ENCODE assay signal across 22 cellular contexts in genomic region chr17:66520986-66521385, GRCh38.
"Had no signal": no experiment of that assay in that cellular context is flagged by ENCODE, and none has a peak within 500 bp of the region (broad histone marks: within the 10 kb centered on the region; RNA-seq: fewer than 3 reads in every experiment).

No MANE protein-coding gene starts in this region.

- H3K27ac Mint-ChIP-seq: activated CD8-positive, alpha-beta T cell treated with anti-CD3 and anti-CD28 coated beads, Interleukin-2, amount 10 ng/mL, durations not matched to agents 7 days and 5 days; endodermal cell; mesothelial cell of epicardium; WTC11 had no signal

- H3K4me3 Mint-ChIP-seq: activated CD8-positive, alpha-beta T cell treated with anti-CD3 and anti-CD28 coated beads, Interleukin-2, amount 10 ng/mL, durations not matched to agents 7 days and 5 days; activated naive CD4-positive, alpha-beta T cell treated with anti-CD3 and anti-CD28 coated beads, Interleukin-2, amount 10 ng/mL, durations not matched to agents 7 days and 5 days; endodermal cell; mesothelial cell of epicardium; naive thymus-derived CD4-positive, alpha-beta T cell; neural crest cell; WTC11 had no signal

- H3K27ac ChIP-seq: breast epithelium, spleen had no signal

- ATAC-seq: activated CD8-positive, alpha-beta T cell treated with anti-CD3 and anti-CD28 coated beads, Interleukin-2, amount 10 ng/mL, durations not matched to agents 7 days and 5 days; esophagus mucosa; left cardiac atrium; naive thymus-derived CD4-positive, alpha-beta T cell; right cardiac atrium; WTC11 had no signal

- H3K27me3 ChIP-seq: breast epithelium, spleen, tibial nerve had no signal

- H3K4me3 ChIP-seq: breast epithelium, spleen, tibial nerve had no signal

- DNase-seq: activated CD4-positive, alpha-beta T cell treated with anti-CD3 and anti-CD28 coated beads for 1 hour; activated CD4-positive, alpha-beta T cell treated with anti-CD3 and anti-CD28 coated beads, Interleukin-2, amount 50 U/mL, for 1 hour; activated CD8-positive, alpha-beta T cell treated with anti-CD3 and anti-CD28 coated beads, Interleukin-2, amount 10 ng/mL, durations not matched to agents 7 days and 5 days; activated gamma-delta T cell; activated naive CD4-positive, alpha-beta T cell treated with anti-CD3 and anti-CD28 coated beads, Interleukin-2, amount 10 ng/mL, durations not matched to agents 7 days and 5 days; activated T-cell treated with anti-CD3 and anti-CD28 coated beads, Interleukin-2, amount 50 U/mL, for 1 hour; amygdala; central memory CD4-positive, alpha-beta T cell; endodermal cell; glutamatergic neuron; left cardiac atrium; naive thymus-derived CD4-positive, alpha-beta T cell; right cardiac atrium; spleen; stimulated activated naive CD4-positive, alpha-beta T cell treated with Interleukin-2 at 50 U/mL for 16 hours; T-helper 2 cell had no signal

- H3K36me3 Mint-ChIP-seq: WTC11 had no signal

- H3K27me3 Mint-ChIP-seq: activated naive CD4-positive, alpha-beta T cell treated with anti-CD3 and anti-CD28 coated beads, Interleukin-2, amount 10 ng/mL, durations not matched to agents 7 days and 5 days; naive thymus-derived CD4-positive, alpha-beta T cell had no signal

- H3K9me3 Mint-ChIP-seq: activated naive CD4-positive, alpha-beta T cell treated with anti-CD3 and anti-CD28 coated beads, Interleukin-2, amount 10 ng/mL, durations not matched to agents 7 days and 5 days; endodermal cell; mesothelial cell of epicardium; neural crest cell; WTC11 had no signal
